16 cellular contexts compared by ENCODE assay signal in genomic region chr21:42580076-42580792, GRCh38.
DNase-seq lines count a peak whose midpoint lies in the region; ATAC-seq and TF ChIP-seq lines count a peak whose summit lies in the region.
"Had no signal": no experiment of that assay in that cellular context is flagged by ENCODE, and none has a peak within 500 bp of the region (broad histone marks: within the 10 kb centered on the region; RNA-seq: fewer than 3 reads in every experiment).

No MANE protein-coding gene starts in this region.

- H2AFZ ChIP-seq in osteoblast (ENCODE audit: low read length) = no peak overlapping the region

- H3K79me2 ChIP-seq in osteoblast (ENCODE audit: insufficient read depth, low read length) = no peaks in the 10 kb centered on the region

- H3K36me3 ChIP-seq in osteoblast (ENCODE audit: insufficient read depth, low read length) = no peaks in the 10 kb centered on the region
- H3K36me3 ChIP-seq: BE2C, HAP-1 had no signal

- TF ChIP-seq CTCF in osteoblast (IDR thresholded peaks at IDR 0.05; ENCODE audit: extremely low read depth, low read depth, low read length) = no peak

- no peak overlapping the region for H3K4me2 ChIP-seq in osteoblast (ENCODE audit: insufficient read depth, low read length)

- ATAC-seq in Right ventricle myocardium superior (ENCODE audit: poor library complexity) (no peak), left cardiac atrium (no peak), GM21526 (IDR thresholded peaks at IDR 0.05; ENCODE audit: low FRiP score, unreplicated experiment) (no peak)
- ATAC-seq: Right ventricle myocardium inferior had no signal

- intact Hi-C loops in Right ventricle myocardium superior (cut with DNase I) (no loop called here), left cardiac atrium (cut with DNase I) (no loop called here)

- H4K20me1 ChIP-seq in osteoblast (ENCODE audit: insufficient read depth, low read length) = no peaks in the 10 kb centered on the region

- H3K9me3 ChIP-seq in osteoblast (ENCODE audit: low read depth, low read length) = no peaks in the 10 kb centered on the region
- H3K9me3 ChIP-seq: BE2C had no signal

- DNase-seq in NCI-H2107 treated with DMSO at 0.1 percent for 48 hours (lab: John Stamatoyannopoulos, UW; ENCODE audit: unreplicated experiment) (peak; percentile 42), NCI-H2107 (lab: John Stamatoyannopoulos, UW) (no peak), Right ventricle myocardium superior (peak; percentile 11), left cardiac atrium (no peak), osteoblast (ENCODE audit: insufficient read length, low spot score, missing footprints) (peak; percentile 66), kidney tubule cell (ENCODE audit: low spot score) (no peak), NOMO-1 treated with DMSO at 0.1 percent for 48 hours (lab: John Stamatoyannopoulos, UW; ENCODE audit: unreplicated experiment) (no peak)
- DNase-seq: 8988T, BE2C, NCI-H1048, NCI-H226, NCI-H526 treated with DMSO at 0.1 percent for 48 hours had no signal

- H3K4me1 ChIP-seq in osteoblast (ENCODE audit: insufficient read depth, low read length) = no peaks in the 10 kb centered on the region
- H3K4me1 ChIP-seq: BE2C, HAP-1 had no signal

- H3K27me3 ChIP-seq in osteoblast (ENCODE audit: insufficient read depth, low read length) = no peaks in the 10 kb centered on the region
- H3K27me3 ChIP-seq: BE2C had no signal

- H3K4me3 ChIP-seq in osteoblast (ENCODE audit: insufficient read depth, low read length) = no peak overlapping the region
- H3K4me3 ChIP-seq: HAP-1, SK-N-MC had no signal

- H3K27ac ChIP-seq in osteoblast (ENCODE audit: low read depth, low read length) = no peak overlapping the region
- H3K27ac ChIP-seq: SK-N-MC had no signal

Comparison
In these comparisons a context has a peak if more than half of its experiments do, and no peak if none do; other contexts are left out.
1. DNase-seq: peak in NCI-H2107 treated with DMSO at 0.1 percent for 48 hours (single experiment), Right ventricle myocardium superior (single experiment) and osteoblast (single experiment); none in NCI-H2107 (single experiment), left cardiac atrium (single experiment), kidney tubule cell (single experiment) and NOMO-1 treated with DMSO at 0.1 percent for 48 hours (single experiment).